Comparison of ENCODE assay signal across 8 cellular contexts in the genomic region with DNA sequence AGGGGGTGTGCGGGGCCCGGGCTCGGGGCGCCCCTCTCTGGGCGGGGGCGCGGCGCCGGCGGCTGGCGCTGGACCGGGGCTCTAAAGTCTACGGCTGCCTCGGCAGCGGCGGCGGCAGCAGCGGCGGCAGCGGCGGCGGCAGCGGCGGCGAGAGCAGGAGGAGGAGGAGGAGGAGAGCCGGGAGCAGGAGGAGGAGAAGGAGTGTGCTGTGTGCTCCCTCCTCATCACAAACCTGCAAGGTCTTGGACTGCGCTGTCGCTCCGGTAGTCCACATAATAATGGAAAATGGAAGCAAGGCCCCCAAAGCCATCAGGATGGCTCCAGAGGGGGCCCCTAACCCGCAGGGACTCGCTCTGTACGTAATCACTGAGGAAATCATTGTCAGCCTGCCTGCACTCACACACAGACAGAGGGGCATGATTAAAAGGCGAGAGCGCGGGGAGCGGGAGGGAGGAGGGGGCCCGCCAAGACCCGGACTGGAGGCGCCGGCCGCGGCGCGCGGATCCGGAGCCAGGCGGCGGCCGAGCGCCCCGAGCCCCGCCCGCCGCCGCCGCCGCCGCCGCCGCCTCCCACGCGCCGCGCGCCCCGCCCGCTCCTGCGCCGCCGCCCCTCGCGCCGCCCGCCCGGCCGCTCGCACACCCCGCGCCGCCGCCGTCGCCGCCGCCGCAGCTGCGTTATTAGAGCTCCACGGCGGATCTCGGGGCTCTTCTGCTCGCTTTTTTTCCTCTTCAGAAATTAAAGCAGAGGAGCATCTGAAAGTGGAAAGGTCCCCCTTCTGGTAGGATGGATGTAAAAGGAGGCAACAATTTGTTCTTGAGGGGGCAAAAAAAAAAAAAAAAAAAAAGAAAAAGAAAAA. TPM values are rescaled to one million over a fixed set of nuclear protein-coding genes. Genes with fewer than 3 reads are reported as not detected.
A peak's percentile ranks its signal among the peaks of the same experiment; 100 is the strongest.
DNase-seq lines count a peak whose midpoint lies in the region; ATAC-seq, FAIRE-seq and TF ChIP-seq lines count a peak whose summit lies in the region.

ZNF521 (minus strand) TSS at position 394 of the 856 bp plus-strand sequence. CDS start 1,220 bp downstream, outside the sequence.

- DNase-seq in A172 (ENCODE audit: low spot score) (peak; percentile 27), NCI-H2196 (lab: John Stamatoyannopoulos, UW; ENCODE audit: unreplicated experiment) (peak; percentile 54), WTC11 (ENCODE audit: low spot score) (peak; percentile 79), keratinocyte (ENCODE audit: low read depth, low spot score) (no peak), small intestine (peak; percentile 32)

- H3K27me3 ChIP-seq in keratinocyte (ENCODE audit: control insufficient read depth, extremely low read depth, insufficient read depth, low read length), result peaks cover 34% of the 10 kb centered on the region
- peaks cover 4 to 7% of the 10 kb centered on the region in 2 donors for H3K27me3 ChIP-seq in small intestine (ENCODE audit: control insufficient read depth in 2 of 2, insufficient read depth in 2 of 2, low read length in 2 of 2)

- H3K9me3 ChIP-seq in keratinocyte (ENCODE audit: control insufficient read depth, low read depth, low read length) (no peaks in the 10 kb centered on the region), small intestine (ENCODE audit: control insufficient read depth, low read depth) (no peaks in the 10 kb centered on the region)

- POLR2A ChIA-PET in WTC11 (lab: Charles Lee), result no interaction called here

- H4K20me1 ChIP-seq in keratinocyte (ENCODE audit: control insufficient read depth, extremely low read depth, insufficient read depth, low read length), result no peaks in the 10 kb centered on the region

- no peaks in the 10 kb centered on the region for H3K9me1 ChIP-seq in keratinocyte (ENCODE audit: control insufficient read depth, extremely low read depth, insufficient read depth, low read length)

- peak within 1 kb of the TSS; percentile 95 for H3K4me2 ChIP-seq in keratinocyte (ENCODE audit: control insufficient read depth, extremely low read depth, insufficient read depth, low read depth, low read length)

- H2AFZ ChIP-seq in keratinocyte (ENCODE audit: control insufficient read depth, low read length), result peak within 1 kb of the TSS; percentile 93

- H3K9me3 Mint-ChIP-seq in WTC11, result no peaks in the 10 kb centered on the region

- no peak for TF ChIP-seq CTCF in WTC11 (IDR thresholded peaks at IDR 0.05)
- no peak for TF ChIP-seq CTCF in keratinocyte (optimal IDR thresholded peaks at IDR 0.05 in 1 of 3, IDR thresholded peaks at IDR 0.05 in 1 of 3, conservative IDR thresholded peaks at IDR 0.05 in 1 of 3; ENCODE audit: extremely low read depth in 1 of 3, insufficient read depth in 2 of 3, low read length in 3 of 3)

- H3K4me3 Mint-ChIP-seq in WTC11, result peak within 1 kb of the TSS; percentile 97

- H3K9ac ChIP-seq in keratinocyte (ENCODE audit: control insufficient read depth, extremely low read depth, insufficient read depth, low read length), result peak within 1 kb of the TSS; percentile 28

- CTCF ChIA-PET in WTC11 (lab: Charles Lee), result interaction anchor here (0.7 to 1.1 kb wide), 6 partner anchors 28 to 1328 kb away, joined by 3 to 7 read pairs (median 4); no protein-coding TSS in a partner anchor

- dilution Hi-C loops in keratinocyte (cut with MboI; ENCODE audit: extremely low pct_ligation_motif_present, low sequenced_read_pairs), result no loop called here

- peaks cover 42% of the 10 kb centered on the region for H3K27me3 Mint-ChIP-seq in WTC11 (ENCODE audit: low read depth)

- peaks cover 18% of the 10 kb centered on the region for H3K4me1 Mint-ChIP-seq in WTC11

- H3K79me2 ChIP-seq in keratinocyte (ENCODE audit: control insufficient read depth, insufficient read depth, low read length), result no peaks in the 10 kb centered on the region

- FAIRE-seq in keratinocyte (lab: Jason Lieb, UNC) (no peak), small intestine (lab: Jason Lieb, UNC) (no peak)

- H3K4me3 ChIP-seq in keratinocyte (ENCODE audit: control insufficient read depth in 2 of 3, extremely low read depth in 1 of 3, insufficient read depth in 2 of 3, low read depth in 1 of 3, low read length in 3 of 3), result peak within 1 kb of the TSS; percentile 36 to 82 (median 73)
- peak within 1 kb of the TSS; percentile 40 to 59 for H3K4me3 ChIP-seq in small intestine (ENCODE audit: low read depth in 1 of 2, low read length in 2 of 2)

- no peaks in the 10 kb centered on the region for H3K36me3 Mint-ChIP-seq in WTC11

- H3K27ac ChIP-seq in cingulate gyrus (ENCODE audit: low read depth, low read length) (peak within 1 kb of the TSS; percentile 88), keratinocyte (ENCODE audit: control insufficient read depth, insufficient read depth, low read length) (no peak within 1 kb of the TSS), small intestine (ENCODE audit: low read depth in 1 of 2, low read length in 1 of 2) (peak within 1 kb of the TSS in 1 of 2 donors; percentile 87)

- H3K36me3 ChIP-seq in keratinocyte (ENCODE audit: control insufficient read depth in 2 of 2, extremely low read depth in 1 of 2, insufficient read depth in 2 of 2, low read length in 2 of 2) (no peaks in the 10 kb centered on the region), small intestine (ENCODE audit: control insufficient read depth in 2 of 2, insufficient read depth in 2 of 2, low read length in 2 of 2) (no peaks in the 10 kb centered on the region)

- H3K27ac Mint-ChIP-seq in WTC11, result peak within 1 kb of the TSS; percentile 82

- ATAC-seq in GM18511 (IDR thresholded peaks at IDR 0.05; ENCODE audit: unreplicated experiment) (peak; percentile 62), HG03095 (IDR thresholded peaks at IDR 0.05; ENCODE audit: unreplicated experiment) (peak; percentile 43), WTC11 (peak; percentile 78)

- 0 to 2% (median 0%) methylated on average over 36 to 91 of the region's 91 CpGs for whole genome bisulfite sequencing in small intestine, 3 donors

- H3K4me1 ChIP-seq in keratinocyte (ENCODE audit: control insufficient read depth, extremely low read depth, insufficient read depth, low read length), result peaks cover 12% of the 10 kb centered on the region
- peaks cover 0 to 3% of the 10 kb centered on the region in 2 donors for H3K4me1 ChIP-seq in small intestine (ENCODE audit: control insufficient read depth in 2 of 2, insufficient read depth in 1 of 2, low read depth in 1 of 2, low read length in 1 of 2)

TF ChIP-seq in WTC11, 78 proteins besides CTCF, POLR2A, EP300 and RAD21 (continues in another document):
- TF ChIP-seq ZNF416 (CRISPR knock-in tag; IDR thresholded peaks at IDR 0.05), result no peak
- TF ChIP-seq EMX1 (CRISPR knock-in tag; IDR thresholded peaks at IDR 0.05), result no peak
- TF ChIP-seq ZNF263 (CRISPR knock-in tag; IDR thresholded peaks at IDR 0.05; ENCODE audit: low read depth), result peak; percentile 84
- TF ChIP-seq, protein P1, sequence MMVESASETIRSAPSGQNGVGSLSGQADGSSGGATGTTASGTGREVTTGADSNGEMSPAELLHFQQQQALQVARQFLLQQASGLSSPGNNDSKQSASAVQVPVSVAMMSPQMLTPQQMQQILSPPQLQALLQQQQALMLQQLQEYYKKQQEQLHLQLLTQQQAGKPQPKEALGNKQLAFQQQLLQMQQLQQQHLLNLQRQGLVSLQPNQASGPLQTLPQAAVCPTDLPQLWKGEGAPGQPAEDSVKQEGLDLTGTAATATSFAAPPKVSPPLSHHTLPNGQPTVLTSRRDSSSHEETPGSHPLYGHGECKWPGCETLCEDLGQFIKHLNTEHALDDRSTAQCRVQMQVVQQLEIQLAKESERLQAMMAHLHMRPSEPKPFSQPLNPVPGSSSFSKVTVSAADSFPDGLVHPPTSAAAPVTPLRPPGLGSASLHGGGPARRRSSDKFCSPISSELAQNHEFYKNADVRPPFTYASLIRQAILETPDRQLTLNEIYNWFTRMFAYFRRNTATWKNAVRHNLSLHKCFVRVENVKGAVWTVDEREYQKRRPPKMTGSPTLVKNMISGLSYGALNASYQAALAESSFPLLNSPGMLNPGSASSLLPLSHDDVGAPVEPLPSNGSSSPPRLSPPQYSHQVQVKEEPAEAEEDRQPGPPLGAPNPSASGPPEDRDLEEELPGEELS (CRISPR knock-in tag; IDR thresholded peaks at IDR 0.05), result 0 out of 2 replicates have a peak, but pooled peaks have one; percentile 38
- TF ChIP-seq, protein P2, sequence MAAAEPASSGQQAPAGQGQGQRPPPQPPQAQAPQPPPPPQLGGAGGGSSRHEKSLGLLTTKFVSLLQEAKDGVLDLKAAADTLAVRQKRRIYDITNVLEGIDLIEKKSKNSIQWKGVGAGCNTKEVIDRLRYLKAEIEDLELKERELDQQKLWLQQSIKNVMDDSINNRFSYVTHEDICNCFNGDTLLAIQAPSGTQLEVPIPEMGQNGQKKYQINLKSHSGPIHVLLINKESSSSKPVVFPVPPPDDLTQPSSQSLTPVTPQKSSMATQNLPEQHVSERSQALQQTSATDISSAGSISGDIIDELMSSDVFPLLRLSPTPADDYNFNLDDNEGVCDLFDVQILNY (CRISPR knock-in tag; IDR thresholded peaks at IDR 0.05), result peak; percentile 56; the same call in 1 of the 2 replicates
- no peak for TF ChIP-seq ESRRA (CRISPR knock-in tag; IDR thresholded peaks at IDR 0.05; ENCODE audit: borderline replicate concordance)
- no peak for TF ChIP-seq GTF2I (CRISPR knock-in tag; conservative IDR thresholded peaks at IDR 0.05)
- no peak for TF ChIP-seq NFATC4 (CRISPR knock-in tag; IDR thresholded peaks at IDR 0.05)

RNA-seq across cellular contexts. Expression of gene ZNF521, which starts in this region (rescaled TPM):
- not detected in 2 replicates for total RNA-seq in A172 (2014; rRNA removed; shearing (Covaris generic))
- 13.8 to 16.9 TPM (median 15.3 TPM) in 3 replicates for total RNA-seq in WTC11 (2021)
- polyA plus RNA-seq in keratinocyte (0.02 to 0.09 TPM (median 0.07 TPM) in 3 replicates), small intestine (1 to 10 TPM in 2 of 3 donors, not detected in 1; 3.5 to 5.5 TPM)
- polyA plus RNA-seq in keratinocyte (2011; ENCODE audit: low read depth), result not detected
- 0.01 and 0.18 TPM in 2 replicates for polyA plus RNA-seq in keratinocyte (2011; cell fraction: cytosol; rRNA removed)
- 0.04 TPM in 2 replicates for polyA plus RNA-seq in keratinocyte (2011; cell fraction: nucleus; rRNA removed)
- polyA plus RNA-seq in keratinocyte (2012; ENCODE audit: low replicate concordance), result not detected in 2 replicates
- 1.5 to 1.8 TPM in 2 of 3 replicates, not detected in the other for polyA minus RNA-seq in keratinocyte
- not detected for polyA minus RNA-seq in keratinocyte (2011; cell fraction: cytosol; rRNA and poly(A)+ RNA removed)
- 0.39 and 0.42 TPM in 2 replicates for polyA minus RNA-seq in keratinocyte (2011; cell fraction: nucleus; rRNA and poly(A)+ RNA removed)

Comparison
In these comparisons a context has a peak if more than half of its experiments do, and no peak if none do; other contexts are left out.
1. RNA of gene ZNF521 (total RNA-seq): 13.8 to 16.9 TPM in WTC11; not detected in A172; every median in the first group is over 10 times any median in the second.
2. Peak in DNase-seq in A172; RNA of the gene not detected or under 1 TPM.
3. Peak in every context shown above with its lines, with median percentiles within 50 percentile points of each other: ATAC-seq.